Comparison of ENCODE assay signal across 1 cellular context in the genomic region with DNA sequence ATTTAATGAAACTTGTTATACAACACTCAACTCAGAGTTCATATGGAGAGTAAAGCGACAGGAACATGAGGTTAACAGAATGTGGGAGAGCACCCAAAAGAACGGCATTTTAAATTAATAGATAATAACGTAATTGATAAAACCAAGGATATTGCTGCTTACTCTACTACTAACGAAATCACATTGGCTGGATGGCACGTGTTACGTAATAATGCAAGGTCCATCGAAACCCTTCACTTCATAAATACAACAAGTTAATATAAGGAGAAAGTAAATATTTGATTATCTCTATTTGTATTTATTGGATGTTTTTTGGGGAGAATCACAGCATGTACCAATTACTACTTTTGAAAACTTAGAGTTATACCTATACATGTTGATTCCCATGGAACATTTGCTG.
TF ChIP-seq lines count a peak whose summit lies in the region.

No MANE protein-coding gene starts in this region.

TF ChIP-seq in GM23338, 12 proteins besides CTCF, POLR2A, EP300 and RAD21:
- TF ChIP-seq, protein P1, sequence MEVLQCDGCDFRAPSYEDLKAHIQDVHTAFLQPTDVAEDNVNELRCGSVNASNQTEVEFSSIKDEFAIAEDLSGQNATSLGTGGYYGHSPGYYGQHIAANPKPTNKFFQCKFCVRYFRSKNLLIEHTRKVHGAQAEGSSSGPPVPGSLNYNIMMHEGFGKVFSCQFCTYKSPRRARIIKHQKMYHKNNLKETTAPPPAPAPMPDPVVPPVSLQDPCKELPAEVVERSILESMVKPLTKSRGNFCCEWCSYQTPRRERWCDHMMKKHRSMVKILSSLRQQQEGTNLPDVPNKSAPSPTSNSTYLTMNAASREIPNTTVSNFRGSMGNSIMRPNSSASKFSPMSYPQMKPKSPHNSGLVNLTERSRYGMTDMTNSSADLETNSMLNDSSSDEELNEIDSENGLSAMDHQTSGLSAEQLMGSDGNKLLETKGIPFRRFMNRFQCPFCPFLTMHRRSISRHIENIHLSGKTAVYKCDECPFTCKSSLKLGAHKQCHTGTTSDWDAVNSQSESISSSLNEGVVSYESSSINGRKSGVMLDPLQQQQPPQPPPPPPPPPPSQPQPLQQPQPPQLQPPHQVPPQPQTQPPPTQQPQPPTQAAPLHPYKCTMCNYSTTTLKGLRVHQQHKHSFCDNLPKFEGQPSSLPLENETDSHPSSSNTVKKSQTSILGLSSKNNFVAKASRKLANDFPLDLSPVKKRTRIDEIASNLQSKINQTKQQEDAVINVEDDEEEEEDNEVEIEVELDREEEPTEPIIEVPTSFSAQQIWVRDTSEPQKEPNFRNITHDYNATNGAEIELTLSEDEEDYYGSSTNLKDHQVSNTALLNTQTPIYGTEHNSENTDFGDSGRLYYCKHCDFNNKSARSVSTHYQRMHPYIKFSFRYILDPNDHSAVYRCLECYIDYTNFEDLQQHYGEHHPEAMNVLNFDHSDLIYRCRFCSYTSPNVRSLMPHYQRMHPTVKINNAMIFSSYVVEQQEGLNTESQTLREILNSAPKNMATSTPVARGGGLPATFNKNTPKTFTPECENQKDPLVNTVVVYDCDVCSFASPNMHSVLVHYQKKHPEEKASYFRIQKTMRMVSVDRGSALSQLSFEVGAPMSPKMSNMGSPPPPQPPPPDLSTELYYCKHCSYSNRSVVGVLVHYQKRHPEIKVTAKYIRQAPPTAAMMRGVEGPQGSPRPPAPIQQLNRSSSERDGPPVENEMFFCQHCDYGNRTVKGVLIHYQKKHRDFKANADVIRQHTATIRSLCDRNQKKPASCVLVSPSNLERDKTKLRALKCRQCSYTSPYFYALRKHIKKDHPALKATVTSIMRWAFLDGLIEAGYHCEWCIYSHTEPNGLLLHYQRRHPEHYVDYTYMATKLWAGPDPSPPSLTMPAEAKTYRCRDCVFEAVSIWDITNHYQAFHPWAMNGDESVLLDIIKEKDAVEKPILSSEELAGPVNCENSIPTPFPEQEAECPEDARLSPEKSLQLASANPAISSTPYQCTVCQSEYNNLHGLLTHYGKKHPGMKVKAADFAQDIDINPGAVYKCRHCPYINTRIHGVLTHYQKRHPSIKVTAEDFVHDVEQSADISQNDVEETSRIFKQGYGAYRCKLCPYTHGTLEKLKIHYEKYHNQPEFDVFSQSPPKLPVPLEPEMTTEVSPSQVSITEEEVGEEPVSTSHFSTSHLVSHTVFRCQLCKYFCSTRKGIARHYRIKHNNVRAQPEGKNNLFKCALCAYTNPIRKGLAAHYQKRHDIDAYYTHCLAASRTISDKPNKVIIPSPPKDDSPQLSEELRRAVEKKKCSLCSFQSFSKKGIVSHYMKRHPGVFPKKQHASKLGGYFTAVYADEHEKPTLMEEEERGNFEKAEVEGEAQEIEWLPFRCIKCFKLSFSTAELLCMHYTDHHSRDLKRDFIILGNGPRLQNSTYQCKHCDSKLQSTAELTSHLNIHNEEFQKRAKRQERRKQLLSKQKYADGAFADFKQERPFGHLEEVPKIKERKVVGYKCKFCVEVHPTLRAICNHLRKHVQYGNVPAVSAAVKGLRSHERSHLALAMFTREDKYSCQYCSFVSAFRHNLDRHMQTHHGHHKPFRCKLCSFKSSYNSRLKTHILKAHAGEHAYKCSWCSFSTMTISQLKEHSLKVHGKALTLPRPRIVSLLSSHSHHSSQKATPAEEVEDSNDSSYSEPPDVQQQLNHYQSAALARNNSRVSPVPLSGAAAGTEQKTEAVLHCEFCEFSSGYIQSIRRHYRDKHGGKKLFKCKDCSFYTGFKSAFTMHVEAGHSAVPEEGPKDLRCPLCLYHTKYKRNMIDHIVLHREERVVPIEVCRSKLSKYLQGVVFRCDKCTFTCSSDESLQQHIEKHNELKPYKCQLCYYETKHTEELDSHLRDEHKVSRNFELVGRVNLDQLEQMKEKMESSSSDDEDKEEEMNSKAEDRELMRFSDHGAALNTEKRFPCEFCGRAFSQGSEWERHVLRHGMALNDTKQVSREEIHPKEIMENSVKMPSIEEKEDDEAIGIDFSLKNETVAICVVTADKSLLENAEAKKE (CRISPR knock-in tag; IDR thresholded peaks at IDR 0.05), result no peak
- TF ChIP-seq POLR2AphosphoS5 (IDR thresholded peaks at IDR 0.05; ENCODE audit: low read depth), result no peak
- no peak for TF ChIP-seq STAT1 (IDR thresholded peaks at IDR 0.05; ENCODE audit: unreplicated experiment)
- TF ChIP-seq CREB1 (CRISPR knock-in tag; IDR thresholded peaks at IDR 0.05; ENCODE audit: low read depth), result no peak
- no peak for TF ChIP-seq ZNF114 (CRISPR knock-in tag; IDR thresholded peaks at IDR 0.05)
- no peak for TF ChIP-seq NANOG (IDR thresholded peaks at IDR 0.05; ENCODE audit: borderline replicate concordance)
- no peak for TF ChIP-seq EZH2 (IDR thresholded peaks at IDR 0.05; ENCODE audit: low read depth, unreplicated experiment)
- no peak for TF ChIP-seq JUNB (IDR thresholded peaks at IDR 0.05; ENCODE audit: unreplicated experiment)
- TF ChIP-seq, protein P2, sequence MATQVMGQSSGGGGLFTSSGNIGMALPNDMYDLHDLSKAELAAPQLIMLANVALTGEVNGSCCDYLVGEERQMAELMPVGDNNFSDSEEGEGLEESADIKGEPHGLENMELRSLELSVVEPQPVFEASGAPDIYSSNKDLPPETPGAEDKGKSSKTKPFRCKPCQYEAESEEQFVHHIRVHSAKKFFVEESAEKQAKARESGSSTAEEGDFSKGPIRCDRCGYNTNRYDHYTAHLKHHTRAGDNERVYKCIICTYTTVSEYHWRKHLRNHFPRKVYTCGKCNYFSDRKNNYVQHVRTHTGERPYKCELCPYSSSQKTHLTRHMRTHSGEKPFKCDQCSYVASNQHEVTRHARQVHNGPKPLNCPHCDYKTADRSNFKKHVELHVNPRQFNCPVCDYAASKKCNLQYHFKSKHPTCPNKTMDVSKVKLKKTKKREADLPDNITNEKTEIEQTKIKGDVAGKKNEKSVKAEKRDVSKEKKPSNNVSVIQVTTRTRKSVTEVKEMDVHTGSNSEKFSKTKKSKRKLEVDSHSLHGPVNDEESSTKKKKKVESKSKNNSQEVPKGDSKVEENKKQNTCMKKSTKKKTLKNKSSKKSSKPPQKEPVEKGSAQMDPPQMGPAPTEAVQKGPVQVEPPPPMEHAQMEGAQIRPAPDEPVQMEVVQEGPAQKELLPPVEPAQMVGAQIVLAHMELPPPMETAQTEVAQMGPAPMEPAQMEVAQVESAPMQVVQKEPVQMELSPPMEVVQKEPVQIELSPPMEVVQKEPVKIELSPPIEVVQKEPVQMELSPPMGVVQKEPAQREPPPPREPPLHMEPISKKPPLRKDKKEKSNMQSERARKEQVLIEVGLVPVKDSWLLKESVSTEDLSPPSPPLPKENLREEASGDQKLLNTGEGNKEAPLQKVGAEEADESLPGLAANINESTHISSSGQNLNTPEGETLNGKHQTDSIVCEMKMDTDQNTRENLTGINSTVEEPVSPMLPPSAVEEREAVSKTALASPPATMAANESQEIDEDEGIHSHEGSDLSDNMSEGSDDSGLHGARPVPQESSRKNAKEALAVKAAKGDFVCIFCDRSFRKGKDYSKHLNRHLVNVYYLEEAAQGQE (IDR thresholded peaks at IDR 0.05; ENCODE audit: unreplicated experiment), result no peak
- no peak for TF ChIP-seq ZNF331 (CRISPR knock-in tag; IDR thresholded peaks at IDR 0.05; ENCODE audit: low read depth)
- TF ChIP-seq, protein P3, sequence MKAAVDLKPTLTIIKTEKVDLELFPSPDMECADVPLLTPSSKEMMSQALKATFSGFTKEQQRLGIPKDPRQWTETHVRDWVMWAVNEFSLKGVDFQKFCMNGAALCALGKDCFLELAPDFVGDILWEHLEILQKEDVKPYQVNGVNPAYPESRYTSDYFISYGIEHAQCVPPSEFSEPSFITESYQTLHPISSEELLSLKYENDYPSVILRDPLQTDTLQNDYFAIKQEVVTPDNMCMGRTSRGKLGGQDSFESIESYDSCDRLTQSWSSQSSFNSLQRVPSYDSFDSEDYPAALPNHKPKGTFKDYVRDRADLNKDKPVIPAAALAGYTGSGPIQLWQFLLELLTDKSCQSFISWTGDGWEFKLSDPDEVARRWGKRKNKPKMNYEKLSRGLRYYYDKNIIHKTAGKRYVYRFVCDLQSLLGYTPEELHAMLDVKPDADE (IDR thresholded peaks at IDR 0.05), result no peak
- TF ChIP-seq EZH2phosphoT487 (IDR thresholded peaks at IDR 0.05; ENCODE audit: unreplicated experiment), result no peak
